8 cellular contexts compared by ENCODE assay signal in genomic region chr15:99123706-99124451, GRCh38. TPM values are rescaled to one million over a fixed set of nuclear protein-coding genes. Genes with fewer than 3 reads are reported as not detected.
DNase-seq lines count a peak whose midpoint lies in the region; ATAC-seq and TF ChIP-seq lines count a peak whose summit lies in the region.

No MANE protein-coding gene starts in this region.

- peak overlapping the region; percentile 57 for H3K27ac Mint-ChIP-seq in endothelial cell (ENCODE audit: unreplicated experiment)
- H3K27ac Mint-ChIP-seq in naive thymus-derived CD8-positive, alpha-beta T cell = no peak overlapping the region

- peak overlapping the region; percentile 10 for H3K4me3 ChIP-seq in A673 (ENCODE audit: low read depth, low read length, poor library complexity, severe bottlenecking)

- peak; percentile 93 for DNase-seq in A673 (ENCODE audit: low spot score)
- DNase-seq in RWPE1 (ENCODE audit: low spot score) = peak; percentile 90
- DNase-seq in endothelial cell (ENCODE audit: low spot score) = peak; percentile 47
- peak; percentile 92 for DNase-seq in mesenteric fat pad (ENCODE audit: low spot score)
- peak; percentile 83 for DNase-seq in ureter (ENCODE audit: low spot score)
- DNase-seq in naive thymus-derived CD8-positive, alpha-beta T cell = no peak
- no peak for DNase-seq in GM13977 (ENCODE audit: low spot score)

- peak; percentile 42 for ATAC-seq in HG03432 (IDR thresholded peaks at IDR 0.05; ENCODE audit: unreplicated experiment)
- no peak for ATAC-seq in naive thymus-derived CD8-positive, alpha-beta T cell

- peaks cover 18% of the 10 kb centered on the region for H3K4me1 ChIP-seq in A673 (ENCODE audit: insufficient read depth, low read length, poor library complexity, severe bottlenecking)

- intact Hi-C loops in A673 (cut with micrococcal nuclease; ENCODE audit: unreplicated experiment) = no loop called here

- BruUV-seq in A673 (replicated peaks; lab: Mats Ljungman, UMichigan) = no TSS peak

- no peaks in the 10 kb centered on the region for H3K27me3 Mint-ChIP-seq in endothelial cell (ENCODE audit: unreplicated experiment)
- peaks cover 0 to 8% (median 2%) of the 10 kb centered on the region in 5 donors for H3K27me3 Mint-ChIP-seq in naive thymus-derived CD8-positive, alpha-beta T cell

- H3K4me1 Mint-ChIP-seq in endothelial cell (ENCODE audit: unreplicated experiment) = peaks cover 29% of the 10 kb centered on the region
- H3K4me1 Mint-ChIP-seq in naive thymus-derived CD8-positive, alpha-beta T cell = no peaks in the 10 kb centered on the region

- TF ChIP-seq CTCF in A673 (conservative IDR thresholded peaks at IDR 0.05; ENCODE audit: low read depth, low read length) = no peak
- no peak for TF ChIP-seq CTCF in RWPE1 (conservative IDR thresholded peaks at IDR 0.05; ENCODE audit: low read depth)
- TF ChIP-seq CTCF in endothelial cell (IDR thresholded peaks at IDR 0.05; ENCODE audit: unreplicated experiment) = no peak
- TF ChIP-seq CTCF in GM13977 (IDR thresholded peaks at IDR 0.05; ENCODE audit: extremely low read depth, insufficient read depth, missing control alignments) = no peak

- in situ Hi-C loops in GM13977 (cut with MboI; ENCODE audit: low pct_unique_long_range_greater_than_20kb, low sequenced_read_pairs, unreplicated experiment) = no loop called here

- H3K36me3 Mint-ChIP-seq in endothelial cell (ENCODE audit: low read depth, unreplicated experiment) = no peaks in the 10 kb centered on the region
- H3K36me3 Mint-ChIP-seq in naive thymus-derived CD8-positive, alpha-beta T cell = no peaks in the 10 kb centered on the region

- no peaks in the 10 kb centered on the region for H3K27me3 ChIP-seq in A673 (replicated peaks; ENCODE audit: insufficient read depth, low read depth, low read length, poor library complexity)

- H3K36me3 ChIP-seq in A673 (ENCODE audit: insufficient read depth, low read length, poor library complexity, severe bottlenecking) = no peaks in the 10 kb centered on the region

- H3K9me3 ChIP-seq in A673 (ENCODE audit: low read depth, low read length, poor library complexity, severe bottlenecking) = no peaks in the 10 kb centered on the region

- POLR2A ChIA-PET in A673 (lab: Charles Lee; ENCODE audit: low non-redundant PET) (no interaction called here), RWPE1 (lab: Yijun Ruan, JAX; ENCODE audit: low non-redundant PET) (interaction anchor here (1.0 kb wide), 1 partner anchor 19 kb away, joined by 3 read pairs; the partner anchor contains the start of gene SYNM)
- POLR2A ChIA-PET in naive thymus-derived CD8-positive, alpha-beta T cell (lab: Charles Lee) = no interaction called here

- no peaks in the 10 kb centered on the region for H3K9me3 Mint-ChIP-seq in endothelial cell (ENCODE audit: unreplicated experiment)
- H3K9me3 Mint-ChIP-seq in naive thymus-derived CD8-positive, alpha-beta T cell = no peaks in the 10 kb centered on the region

- CTCF ChIA-PET in A673 (lab: Charles Lee) (interaction anchor here (1.4 kb wide), 1 partner anchor 24 kb away, joined by 4 read pairs; no protein-coding TSS in a partner anchor), RWPE1 (lab: Yijun Ruan, JAX) (interaction anchor here (1.0 to 1.4 kb wide), 3 partner anchors 17 to 23 kb away, joined by 3 to 8 read pairs (median 4); partner anchors contain the start of gene SYNM)

- no peak overlapping the region for H3K4me3 Mint-ChIP-seq in endothelial cell (ENCODE audit: unreplicated experiment)
- H3K4me3 Mint-ChIP-seq in naive thymus-derived CD8-positive, alpha-beta T cell = no peak overlapping the region

- H3K27ac ChIP-seq in A673 (ENCODE audit: low read depth, low read length, poor library complexity, severe bottlenecking) = peak overlapping the region; percentile 75
- peak overlapping the region; percentile 94 for H3K27ac ChIP-seq in RWPE1

RNA-seq across cellular contexts. Expression of gene SYNM, which starts 19.0 kb away (rescaled TPM):
- total RNA-seq in A673 (2021) (2.6 and 2.7 TPM in 2 replicates), endothelial cell (ENCODE audit: unreplicated experiment) (1.7 TPM), mesenteric fat pad (36.4 TPM), ureter (189 TPM)
- 1 to 10 TPM; 1.1 TPM for total RNA-seq in naive thymus-derived CD8-positive, alpha-beta T cell
- polyA plus RNA-seq in naive thymus-derived CD8-positive, alpha-beta T cell = under 1 TPM in 2 of 3 donors, not detected in 1; 0.08 to 0.54 TPM

Comparison
In these comparisons a context has a peak if more than half of its experiments do, and no peak if none do; other contexts are left out.
1. DNase-seq: peak in A673 (single experiment), RWPE1 (single experiment), endothelial cell (single experiment), mesenteric fat pad (single experiment) and ureter (single experiment); none in naive thymus-derived CD8-positive, alpha-beta T cell (0 of 10) and GM13977 (single experiment).
2. RNA of gene SYNM, which starts 19.0 kb away (total RNA-seq): 189 TPM in ureter (single experiment) and 36.4 TPM in mesenteric fat pad (single experiment); 2.6 to 2.7 TPM in A673, 1.7 TPM in endothelial cell (single experiment) and 1.1 TPM in naive thymus-derived CD8-positive, alpha-beta T cell; every median in the first group is over 10 times any median in the second.